In the genomic region with DNA sequence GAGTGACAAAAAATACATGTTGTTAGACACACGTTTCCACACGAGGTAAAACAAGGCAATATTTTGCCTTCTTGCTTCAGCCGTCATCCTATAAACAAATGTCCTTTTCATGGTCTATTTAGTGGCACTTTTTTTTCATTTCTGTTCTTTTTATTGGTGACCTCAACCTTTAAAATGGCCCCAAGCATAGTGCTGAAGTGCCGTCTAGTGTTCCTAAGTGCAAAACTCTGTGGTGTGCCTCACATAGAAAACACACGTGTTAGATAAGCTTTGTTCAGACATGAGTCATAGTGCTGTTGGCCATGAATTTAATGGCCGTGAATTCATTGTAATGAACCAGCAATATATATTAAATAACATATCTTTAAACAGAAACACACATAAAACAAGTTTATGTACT, we compare ENCODE assay signal across 17 cellular contexts. TPM values are rescaled to one million over a fixed set of nuclear protein-coding genes. Genes with fewer than 3 reads are reported as not detected.
DNase-seq lines count a peak whose midpoint lies in the region; ATAC-seq, FAIRE-seq and TF ChIP-seq lines count a peak whose summit lies in the region.
"Had no signal": no experiment of that assay in that cellular context is flagged by ENCODE, and none has a peak within 500 bp of the region (broad histone marks: within the 10 kb centered on the region; RNA-seq: fewer than 3 reads in every experiment).

No MANE protein-coding gene starts in this region.

- no peak for FAIRE-seq in RCC 7860 (lab: Jason Lieb, UNC)
- FAIRE-seq: D721Med had no signal

- no peaks in the 10 kb centered on the region; the same call in none of the 2 replicates for H3K4me1 ChIP-seq in HEK293 (ENCODE audit: control insufficient read depth, insufficient read depth, low read length)

- ATAC-seq in GM21723 (IDR thresholded peaks at IDR 0.05; ENCODE audit: unreplicated experiment) = no peak
- ATAC-seq: mucosa of descending colon had no signal

- CTCF ChIA-PET in AG04449 (lab: Yijun Ruan, JAX) (interaction anchor here (0.7 to 9.8 kb wide), 21 partner anchors 8 to 594 kb away, joined by 3 to 262 read pairs (median 7); a partner anchor contains a TSS), HEK293 (lab: Yijun Ruan, JAX) (interaction anchor here (0.6 to 5.7 kb wide), 20 partner anchors 9 to 711 kb away, joined by 3 to 36 read pairs (median 4); a partner anchor contains a TSS)

- POLR2A ChIA-PET in AG04449 (lab: Yijun Ruan, JAX) (no interaction called here), HEK293 (lab: Yijun Ruan, JAX) (no interaction called here)

- no peaks in the 10 kb centered on the region for H3K9me3 ChIP-seq in HEK293 (ENCODE audit: control insufficient read depth, insufficient read depth, low read depth, low read length)
- H3K9me3 ChIP-seq: mucosa of descending colon had no signal

- intact Hi-C loops in cardiac septum (cut with DNase I) = no loop called here

- no peak overlapping the region for H3K27ac ChIP-seq in HEK293 (ENCODE audit: extremely low read depth, low read depth, low read length)

- no peak overlapping the region for H3K4me3 ChIP-seq in AG04449 (ENCODE audit: low read depth, low read length)
- no peak overlapping the region for H3K4me3 ChIP-seq in HEK293 (ENCODE audit: low read depth, low read length)
- H3K4me3 ChIP-seq: mucosa of descending colon had no signal

- no peak for DNase-seq in AG04449 (ENCODE audit: low read depth, low spot score)
- DNase-seq in RKO (ENCODE audit: low spot score) = peak; percentile 7
- DNase-seq in foreskin melanocyte = peak; percentile 49
- no peak for DNase-seq in RCC 7860 (ENCODE audit: low spot score)
- DNase-seq in stimulated activated CD4-positive, alpha-beta T cell treated with anti-CD3 and anti-CD28 coated beads, Interleukin-2, amount 100 ng/mL, for 48 hours = no peak
- DNase-seq in cardiac septum (ENCODE audit: low spot score) = no peak
- DNase-seq: activated CD8-positive, alpha-beta memory T cell treated with anti-CD3 and anti-CD28 coated beads for 24 hours; activated effector memory CD4-positive, alpha-beta T cell treated with anti-CD3 and anti-CD28 coated beads, Interleukin-2, amount 50 U/mL, for 16 hours; effector CD8-positive, alpha-beta T cell; mucosa of descending colon; NK-92 treated with Interleukin-12 subunit alpha and Interleukin-12 subunit beta, amount 100 ng/mL, for 24 hours had no signal

- TF ChIP-seq CTCF in AG04449 (IDR thresholded peaks at IDR 0.05; ENCODE audit: insufficient read depth, low read length, missing control alignments) (peak; percentile 6), HEK293 (tag by site-specific recombination; IDR thresholded peaks at IDR 0.05) (no peak)

- no peaks in the 10 kb centered on the region for H3K36me3 ChIP-seq in HEK293 (ENCODE audit: control insufficient read depth in 2 of 2, insufficient read depth in 1 of 2, low read length in 2 of 2)

TF ChIP-seq in HEK293, 187 proteins besides CTCF, POLR2A, EP300 and RAD21 (continues in another document):
- TF ChIP-seq, protein P1, sequence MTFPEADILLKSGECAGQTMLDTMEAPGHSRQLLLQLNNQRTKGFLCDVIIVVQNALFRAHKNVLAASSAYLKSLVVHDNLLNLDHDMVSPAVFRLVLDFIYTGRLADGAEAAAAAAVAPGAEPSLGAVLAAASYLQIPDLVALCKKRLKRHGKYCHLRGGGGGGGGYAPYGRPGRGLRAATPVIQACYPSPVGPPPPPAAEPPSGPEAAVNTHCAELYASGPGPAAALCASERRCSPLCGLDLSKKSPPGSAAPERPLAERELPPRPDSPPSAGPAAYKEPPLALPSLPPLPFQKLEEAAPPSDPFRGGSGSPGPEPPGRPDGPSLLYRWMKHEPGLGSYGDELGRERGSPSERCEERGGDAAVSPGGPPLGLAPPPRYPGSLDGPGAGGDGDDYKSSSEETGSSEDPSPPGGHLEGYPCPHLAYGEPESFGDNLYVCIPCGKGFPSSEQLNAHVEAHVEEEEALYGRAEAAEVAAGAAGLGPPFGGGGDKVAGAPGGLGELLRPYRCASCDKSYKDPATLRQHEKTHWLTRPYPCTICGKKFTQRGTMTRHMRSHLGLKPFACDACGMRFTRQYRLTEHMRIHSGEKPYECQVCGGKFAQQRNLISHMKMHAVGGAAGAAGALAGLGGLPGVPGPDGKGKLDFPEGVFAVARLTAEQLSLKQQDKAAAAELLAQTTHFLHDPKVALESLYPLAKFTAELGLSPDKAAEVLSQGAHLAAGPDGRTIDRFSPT (tag by site-specific recombination; IDR thresholded peaks at IDR 0.05) = peak; percentile 68
- TF ChIP-seq ZXDB (tag by site-specific recombination; IDR thresholded peaks at IDR 0.05) = peak; percentile 79
- TF ChIP-seq, protein P2, sequence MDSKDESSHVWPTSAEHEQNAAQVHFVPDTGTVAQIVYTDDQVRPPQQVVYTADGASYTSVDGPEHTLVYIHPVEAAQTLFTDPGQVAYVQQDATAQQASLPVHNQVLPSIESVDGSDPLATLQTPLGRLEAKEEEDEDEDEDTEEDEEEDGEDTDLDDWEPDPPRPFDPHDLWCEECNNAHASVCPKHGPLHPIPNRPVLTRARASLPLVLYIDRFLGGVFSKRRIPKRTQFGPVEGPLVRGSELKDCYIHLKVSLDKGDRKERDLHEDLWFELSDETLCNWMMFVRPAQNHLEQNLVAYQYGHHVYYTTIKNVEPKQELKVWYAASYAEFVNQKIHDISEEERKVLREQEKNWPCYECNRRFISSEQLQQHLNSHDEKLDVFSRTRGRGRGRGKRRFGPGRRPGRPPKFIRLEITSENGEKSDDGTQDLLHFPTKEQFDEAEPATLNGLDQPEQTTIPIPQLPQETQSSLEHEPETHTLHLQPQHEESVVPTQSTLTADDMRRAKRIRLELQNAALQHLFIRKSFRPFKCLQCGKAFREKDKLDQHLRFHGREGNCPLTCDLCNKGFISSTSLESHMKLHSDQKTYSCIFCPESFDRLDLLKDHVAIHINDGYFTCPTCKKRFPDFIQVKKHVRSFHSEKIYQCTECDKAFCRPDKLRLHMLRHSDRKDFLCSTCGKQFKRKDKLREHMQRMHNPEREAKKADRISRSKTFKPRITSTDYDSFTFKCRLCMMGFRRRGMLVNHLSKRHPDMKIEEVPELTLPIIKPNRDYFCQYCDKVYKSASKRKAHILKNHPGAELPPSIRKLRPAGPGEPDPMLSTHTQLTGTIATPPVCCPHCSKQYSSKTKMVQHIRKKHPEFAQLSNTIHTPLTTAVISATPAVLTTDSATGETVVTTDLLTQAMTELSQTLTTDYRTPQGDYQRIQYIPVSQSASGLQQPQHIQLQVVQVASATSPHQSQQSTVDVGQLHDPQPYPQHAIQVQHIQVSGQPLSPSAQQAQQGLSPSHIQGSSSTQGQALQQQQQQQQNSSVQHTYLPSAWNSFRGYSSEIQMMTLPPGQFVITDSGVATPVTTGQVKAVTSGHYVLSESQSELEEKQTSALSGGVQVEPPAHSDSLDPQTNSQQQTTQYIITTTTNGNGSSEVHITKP (tag by site-specific recombination; IDR thresholded peaks at IDR 0.05) = no peak
- no peak for TF ChIP-seq ZNF658 (tag by site-specific recombination; IDR thresholded peaks at IDR 0.05)
- no peak for TF ChIP-seq ZNF248 (tag by site-specific recombination; IDR thresholded peaks at IDR 0.05)
- TF ChIP-seq ZNF350 (tag by site-specific recombination; IDR thresholded peaks at IDR 0.05) = no peak
- no peak for TF ChIP-seq ZNF37A (tag by site-specific recombination; IDR thresholded peaks at IDR 0.05)
- TF ChIP-seq, protein P3, sequence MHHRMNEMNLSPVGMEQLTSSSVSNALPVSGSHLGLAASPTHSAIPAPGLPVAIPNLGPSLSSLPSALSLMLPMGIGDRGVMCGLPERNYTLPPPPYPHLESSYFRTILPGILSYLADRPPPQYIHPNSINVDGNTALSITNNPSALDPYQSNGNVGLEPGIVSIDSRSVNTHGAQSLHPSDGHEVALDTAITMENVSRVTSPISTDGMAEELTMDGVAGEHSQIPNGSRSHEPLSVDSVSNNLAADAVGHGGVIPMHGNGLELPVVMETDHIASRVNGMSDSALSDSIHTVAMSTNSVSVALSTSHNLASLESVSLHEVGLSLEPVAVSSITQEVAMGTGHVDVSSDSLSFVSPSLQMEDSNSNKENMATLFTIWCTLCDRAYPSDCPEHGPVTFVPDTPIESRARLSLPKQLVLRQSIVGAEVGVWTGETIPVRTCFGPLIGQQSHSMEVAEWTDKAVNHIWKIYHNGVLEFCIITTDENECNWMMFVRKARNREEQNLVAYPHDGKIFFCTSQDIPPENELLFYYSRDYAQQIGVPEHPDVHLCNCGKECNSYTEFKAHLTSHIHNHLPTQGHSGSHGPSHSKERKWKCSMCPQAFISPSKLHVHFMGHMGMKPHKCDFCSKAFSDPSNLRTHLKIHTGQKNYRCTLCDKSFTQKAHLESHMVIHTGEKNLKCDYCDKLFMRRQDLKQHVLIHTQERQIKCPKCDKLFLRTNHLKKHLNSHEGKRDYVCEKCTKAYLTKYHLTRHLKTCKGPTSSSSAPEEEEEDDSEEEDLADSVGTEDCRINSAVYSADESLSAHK (tag by site-specific recombination; IDR thresholded peaks at IDR 0.05) = peak; percentile 76
- TF ChIP-seq ZNF664 (tag by site-specific recombination; IDR thresholded peaks at IDR 0.05) = 0 out of 2 replicates have a peak, but pooled peaks have one; percentile 14
- peak; percentile 51; the same call in 1 of the 2 replicates for TF ChIP-seq ZNF561 (tag by site-specific recombination; IDR thresholded peaks at IDR 0.05; ENCODE audit: borderline replicate concordance)
- TF ChIP-seq ZSCAN30 (tag by site-specific recombination; IDR thresholded peaks at IDR 0.05) = peak; percentile 65; the same call in 1 of the 2 replicates
- TF ChIP-seq ZNF426 (tag by site-specific recombination; IDR thresholded peaks at IDR 0.05) = no peak
- TF ChIP-seq ZNF654 (tag by site-specific recombination; IDR thresholded peaks at IDR 0.05; ENCODE audit: low read depth) = peak; percentile 71
- TF ChIP-seq SP2 (tag by site-specific recombination; IDR thresholded peaks at IDR 0.05) = no peak
- TF ChIP-seq, protein P4, sequence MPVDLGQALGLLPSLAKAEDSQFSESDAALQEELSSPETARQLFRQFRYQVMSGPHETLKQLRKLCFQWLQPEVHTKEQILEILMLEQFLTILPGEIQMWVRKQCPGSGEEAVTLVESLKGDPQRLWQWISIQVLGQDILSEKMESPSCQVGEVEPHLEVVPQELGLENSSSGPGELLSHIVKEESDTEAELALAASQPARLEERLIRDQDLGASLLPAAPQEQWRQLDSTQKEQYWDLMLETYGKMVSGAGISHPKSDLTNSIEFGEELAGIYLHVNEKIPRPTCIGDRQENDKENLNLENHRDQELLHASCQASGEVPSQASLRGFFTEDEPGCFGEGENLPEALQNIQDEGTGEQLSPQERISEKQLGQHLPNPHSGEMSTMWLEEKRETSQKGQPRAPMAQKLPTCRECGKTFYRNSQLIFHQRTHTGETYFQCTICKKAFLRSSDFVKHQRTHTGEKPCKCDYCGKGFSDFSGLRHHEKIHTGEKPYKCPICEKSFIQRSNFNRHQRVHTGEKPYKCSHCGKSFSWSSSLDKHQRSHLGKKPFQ (tag by site-specific recombination; IDR thresholded peaks at IDR 0.05) = no peak
- TF ChIP-seq ZNF585B (tag by site-specific recombination; IDR thresholded peaks at IDR 0.05) = no peak
- TF ChIP-seq YY2 (tag by site-specific recombination; IDR thresholded peaks at IDR 0.05) = no peak

RNA-seq across cellular contexts. Expression of a gene that starts 15.6 kb away (rescaled TPM):
- total RNA-seq in cardiac septum = not detected
- total RNA-seq: glomerular endothelial cell, LHCN-M2, mucosa of descending colon, posterior vena cava had no signal

RNA-seq across cellular contexts. Expression of a gene that starts 17.3 kb away (rescaled TPM):
- 1.7 TPM for total RNA-seq in cardiac septum

Comparison
In these comparisons a context has a peak if more than half of its experiments do, and no peak if none do; other contexts are left out.
1. DNase-seq: peak in RKO (single experiment) and foreskin melanocyte (single experiment); none in AG04449 (single experiment), RCC 7860 (single experiment), stimulated activated CD4-positive, alpha-beta T cell treated with anti-CD3 and anti-CD28 coated beads, Interleukin-2, amount 100 ng/mL, for 48 hours (0 of 2) and cardiac septum (single experiment).